ENCODE assay signal across 18 cellular contexts in the genomic region with DNA sequence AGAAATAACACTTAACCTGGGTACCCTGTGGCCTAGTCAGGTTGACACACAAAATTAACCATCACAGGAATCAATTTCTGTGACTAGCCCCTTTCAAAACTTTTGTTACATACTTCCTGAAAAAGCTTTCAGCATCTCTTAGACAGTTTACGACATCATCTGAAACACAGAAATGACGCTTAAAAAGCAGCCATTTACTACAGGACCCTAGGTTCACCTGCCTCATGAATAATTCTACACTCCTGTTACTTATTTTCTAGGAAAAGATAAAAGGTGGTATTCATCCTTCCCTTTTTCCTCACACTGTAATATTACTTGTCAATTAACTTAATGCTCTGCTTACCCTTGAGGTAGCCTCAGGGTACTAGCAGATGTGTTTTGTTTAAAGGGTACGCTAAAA.
A peak's percentile ranks its signal among the peaks of the same experiment; 100 is the strongest.
DNase-seq lines count a peak whose midpoint lies in the region; ATAC-seq, FAIRE-seq and TF ChIP-seq lines count a peak whose summit lies in the region.
"Had no signal": no experiment of that assay in that cellular context is flagged by ENCODE, and none has a peak within 500 bp of the region (broad histone marks: within the 10 kb centered on the region; RNA-seq: fewer than 3 reads in every experiment).

No MANE protein-coding gene starts in this region.

- TSS peak; percentile 95 for BruUV-seq in HCT116 (replicated peaks; lab: Mats Ljungman, UMichigan)

- peak overlapping the region; percentile 25 for H3K4me2 ChIP-seq in A549
- H3K4me2 ChIP-seq in HCT116 (ENCODE audit: low read length) = peak overlapping the region; percentile 47
- no peak overlapping the region for H3K4me2 ChIP-seq in mesenchymal stem cell (ENCODE audit: low read length, poor library complexity, severe bottlenecking)
- H3K4me2 ChIP-seq: GM23338 had no signal

- H3K9ac ChIP-seq in HCT116 (ENCODE audit: low read length) (peak overlapping the region; percentile 53), mesenchymal stem cell (ENCODE audit: low read length) (no peak overlapping the region)

- H2AK5ac ChIP-seq in mesenchymal stem cell (ENCODE audit: low read length, severe bottlenecking) = no peak overlapping the region

- H3K4me1 ChIP-seq in A549 (peaks cover 15% of the 10 kb centered on the region), HCT116 (ENCODE audit: control insufficient read depth in 1 of 2, insufficient read depth in 2 of 2, low read length in 2 of 2) (peaks cover 25 to 57% of the 10 kb centered on the region in 2 experiments), mesenchymal stem cell (ENCODE audit: control insufficient read depth, insufficient read depth, low read depth, low read length) (no peaks in the 10 kb centered on the region)

- H4K20me1 ChIP-seq in HCT116 (ENCODE audit: insufficient read depth) = no peaks in the 10 kb centered on the region

- H3K27ac ChIP-seq in A549 (peak overlapping the region; percentile 75 to 78), HCT116 (ENCODE audit: low read depth, low read length) (peak overlapping the region; percentile 96), mesenchymal stem cell (ENCODE audit: low read length, poor library complexity, severe bottlenecking) (peak overlapping the region; percentile 84)
- H3K27ac ChIP-seq: C4-2B had no signal

- POLR2A ChIA-PET in A549 (lab: Yijun Ruan, JAX) (no interaction called here), HCT116 (lab: Charles Lee) (interaction anchor here (0.7 kb wide), 2 partner anchors 165 to 227 kb away, joined by 3 read pairs; no protein-coding TSS in a partner anchor)

- no peak for ATAC-seq in A549
- ATAC-seq in HCT116 = no peak
- ATAC-seq in HG02763 (IDR thresholded peaks at IDR 0.05; ENCODE audit: unreplicated experiment) = no peak
- no peak for ATAC-seq in GM18498 (IDR thresholded peaks at IDR 0.05; ENCODE audit: unreplicated experiment)
- ATAC-seq in activated CD4-positive, CD25-positive, alpha-beta regulatory T cell treated with anti-CD3 and anti-CD28 coated beads, Interleukin-2, amount 50 U/mL, for 24 hours = no peak
- ATAC-seq: GM23338 had no signal

- H3K23ac ChIP-seq in mesenchymal stem cell (ENCODE audit: low read length in 2 of 2) = no peak overlapping the region

- H3K4ac ChIP-seq in mesenchymal stem cell (ENCODE audit: low read depth in 1 of 2, low read length in 2 of 2) = no peak overlapping the region

- DNase-seq in A549 (ENCODE audit: low read depth in 1 of 2, low spot score in 1 of 2) = no peak
- no peak for DNase-seq in HCT116 (ENCODE audit: low read depth, low spot score)
- peak; percentile 8 for DNase-seq in SKM-1 (lab: John Stamatoyannopoulos, UW; ENCODE audit: unreplicated experiment)
- DNase-seq in mesenchymal stem cell = no peak
- no peak for DNase-seq in activated effector memory CD4-positive, alpha-beta T cell treated with anti-CD3 and anti-CD28 coated beads, Interleukin-2, amount 50 U/mL, for 16 hours
- DNase-seq: DMS153, KG1, NCI-H1048, NCI-H1436 treated with DMSO at 0.1 percent for 48 hours, NCI-H2081, NCI-H510A, NCI-H774 had no signal

- no peak for FAIRE-seq in A549 (lab: Jason Lieb, UNC)
- FAIRE-seq: GM12892 had no signal

- peak overlapping the region; percentile 4 for H4K8ac ChIP-seq in mesenchymal stem cell (ENCODE audit: low read length)

- TF ChIP-seq RAD21 in A549 (conservative IDR thresholded peaks at IDR 0.05 in 1 of 2, IDR thresholded peaks at IDR 0.05 in 1 of 2) = no peak
- TF ChIP-seq RAD21 in HCT116 (IDR thresholded peaks at IDR 0.05; ENCODE audit: low read depth) = no peak

- TF ChIP-seq EP300 in A549 (IDR thresholded peaks at IDR 0.05) = no peak

- H2BK12ac ChIP-seq in mesenchymal stem cell (ENCODE audit: low read length in 2 of 2) = no peak overlapping the region

- H2BK15ac ChIP-seq in mesenchymal stem cell (ENCODE audit: low read depth, poor library complexity, severe bottlenecking) = no peak overlapping the region

- H2AFZ ChIP-seq in HCT116 (ENCODE audit: low read depth, low read length, poor library complexity, severe bottlenecking) (no peak overlapping the region), mesenchymal stem cell (ENCODE audit: low read depth, low read length) (no peak overlapping the region)

- intact Hi-C loops in HCT116 (cut with micrococcal nuclease) = loop anchor here (5.0 kb wide), 1 partner anchor 241 kb away; no protein-coding TSS in a partner anchor

- H3K79me1 ChIP-seq in mesenchymal stem cell (replicated peaks; ENCODE audit: low read length, poor library complexity, severe bottlenecking) = no peaks in the 10 kb centered on the region

- RAD21 ChIA-PET in HCT116 (lab: Charles Lee; ENCODE audit: low non-redundant PET in 1 of 2, low total read pairs in 2 of 2, uncharacterized antibody in 2 of 2, unreplicated experiment in 2 of 2) = no interaction called here

- H3K9me2 ChIP-seq in HCT116 (ENCODE audit: insufficient read depth) = no peaks in the 10 kb centered on the region

- H3K14ac ChIP-seq in mesenchymal stem cell (ENCODE audit: low read length in 2 of 2) = no peak overlapping the region

- no peak overlapping the region for H4K91ac ChIP-seq in mesenchymal stem cell (ENCODE audit: low read length)

- H3K79me2 ChIP-seq in HCT116 (ENCODE audit: insufficient read depth, low read length) = no peaks in the 10 kb centered on the region

- 86% methylated on average over 3 of the region's 3 CpGs for WGBS in A549 (ENCODE audit: missing lambda C conversion rate)
- 94% methylated on average over 3 of the region's 3 CpGs for WGBS in mesenchymal stem cell

- H2BK120ac ChIP-seq in mesenchymal stem cell (ENCODE audit: low read depth, low read length) = no peak overlapping the region

- peaks cover 0 to 13% of the 10 kb centered on the region in 2 experiments; a peak in 1 of 4 replicates for H3K36me3 ChIP-seq in HCT116 (ENCODE audit: control insufficient read depth in 1 of 2, insufficient read depth in 2 of 2, low read length in 2 of 2)
- no peaks in the 10 kb centered on the region for H3K36me3 ChIP-seq in mesenchymal stem cell (ENCODE audit: control insufficient read depth in 1 of 2, insufficient read depth in 2 of 2, low read depth in 1 of 2, low read length in 2 of 2)

- no peak overlapping the region for H3K18ac ChIP-seq in mesenchymal stem cell (ENCODE audit: low read depth in 1 of 2, low read length in 2 of 2)

- CTCF ChIA-PET in A549 (lab: Yijun Ruan, JAX) (no interaction called here), HCT116 (lab: Charles Lee) (no interaction called here)

- H3K27me3 ChIP-seq in HCT116 (ENCODE audit: insufficient read depth, low read length) (no peaks in the 10 kb centered on the region), mesenchymal stem cell (ENCODE audit: control insufficient read depth in 1 of 2, insufficient read depth in 1 of 2, low read length in 2 of 2) (no peaks in the 10 kb centered on the region)

- H2BK5ac ChIP-seq in mesenchymal stem cell (ENCODE audit: low read depth, low read length, poor library complexity, severe bottlenecking) = no peak overlapping the region

- TF ChIP-seq POLR2A in A549 (IDR thresholded peaks at IDR 0.05; ENCODE audit: low read length) = no peak
- TF ChIP-seq POLR2A in HCT116 (IDR thresholded peaks at IDR 0.05; ENCODE audit: borderline replicate concordance, extremely low read depth, insufficient read depth, insufficient read length) = no peak

- H3K4me3 ChIP-seq in A549 = no peak overlapping the region
- H3K4me3 ChIP-seq in HCT116 (replicated peaks in 1 of 2; ENCODE audit: low read depth in 1 of 2, low read length in 2 of 2) = no peak overlapping the region
- no peak overlapping the region for H3K4me3 ChIP-seq in mesenchymal stem cell (ENCODE audit: insufficient read depth in 1 of 2, low read depth in 1 of 2, low read length in 2 of 2)
- H3K4me3 ChIP-seq: GM23338 had no signal

- H3K9me3 ChIP-seq in A549 = peaks cover 25% of the 10 kb centered on the region
- H3K9me3 ChIP-seq in HCT116 (ENCODE audit: control insufficient read depth in 1 of 2, insufficient read depth in 1 of 2, low read depth in 1 of 2, low read length in 2 of 2) = no peaks in the 10 kb centered on the region
- H3K9me3 ChIP-seq in mesenchymal stem cell (ENCODE audit: control insufficient read depth, low read length) = no peaks in the 10 kb centered on the region

- TF ChIP-seq CTCF in A549 (IDR thresholded peaks at IDR 0.05) (no peak), HCT116 (IDR thresholded peaks at IDR 0.05 in 2 of 3, conservative IDR thresholded peaks at IDR 0.05 in 1 of 3; ENCODE audit: borderline replicate concordance in 1 of 3, insufficient read depth in 1 of 3, low read depth in 2 of 3, low read length in 2 of 3) (no peak)

TF ChIP-seq in A549, 52 proteins besides CTCF, POLR2A, EP300 and RAD21 (continues in another document):
- TF ChIP-seq EHMT2 (IDR thresholded peaks at IDR 0.05; ENCODE audit: low read depth) (no peak), ZNF302 (CRISPR knock-in tag; IDR thresholded peaks at IDR 0.05) (no peak), USF2 (IDR thresholded peaks at IDR 0.05) (no peak), RCOR1 (IDR thresholded peaks at IDR 0.05; ENCODE audit: low read depth, low read length) (no peak), TFCP2L1 (CRISPR knock-in tag; IDR thresholded peaks at IDR 0.05) (no peak)
- TF ChIP-seq, protein P1, sequence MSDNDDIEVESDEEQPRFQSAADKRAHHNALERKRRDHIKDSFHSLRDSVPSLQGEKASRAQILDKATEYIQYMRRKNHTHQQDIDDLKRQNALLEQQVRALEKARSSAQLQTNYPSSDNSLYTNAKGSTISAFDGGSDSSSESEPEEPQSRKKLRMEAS (IDR thresholded peaks at IDR 0.05) = no peak

TF ChIP-seq in HCT116, 20 proteins besides CTCF, POLR2A, EP300 and RAD21 (continues in another document):
- TF ChIP-seq POLR2AphosphoS5 (IDR thresholded peaks at IDR 0.05; ENCODE audit: low read depth, low read length) = no peak
- TF ChIP-seq ZNF274 (IDR thresholded peaks at IDR 0.05; ENCODE audit: low read depth, low read length) = no peak
- TF ChIP-seq, protein P1 (IDR thresholded peaks at IDR 0.05) = no peak
- TF ChIP-seq CEBPB (IDR thresholded peaks at IDR 0.05; ENCODE audit: low read depth) = no peak
- no peak for TF ChIP-seq ELF1 (IDR thresholded peaks at IDR 0.05; ENCODE audit: borderline replicate concordance, low read depth)
- no peak for TF ChIP-seq ZFX (IDR thresholded peaks at IDR 0.05)
- no peak for TF ChIP-seq TCF7L2 (IDR thresholded peaks at IDR 0.05; ENCODE audit: borderline replicate concordance, extremely low read depth, insufficient read depth, insufficient read length)
